In genomic region chr18:50909261-50909660, GRCh38 we compare ENCODE assay signal across 1 cellular context.
TF ChIP-seq lines count a peak whose summit lies in the region.

No MANE protein-coding gene starts in this region.

TF ChIP-seq in WTC11, 78 proteins besides CTCF, POLR2A, EP300 and RAD21 (continued from another document):
- TF ChIP-seq PREB (CRISPR knock-in tag; IDR thresholded peaks at IDR 0.05; ENCODE audit: borderline replicate concordance) (no peak), TP53 (CRISPR knock-in tag; IDR thresholded peaks at IDR 0.05) (no peak), ZNF121 (CRISPR knock-in tag; IDR thresholded peaks at IDR 0.05) (no peak), ZNF532 (CRISPR knock-in tag; IDR thresholded peaks at IDR 0.05; ENCODE audit: borderline replicate concordance) (no peak), MAX (CRISPR knock-in tag; IDR thresholded peaks at IDR 0.05) (no peak), ZNF396 (CRISPR knock-in tag; IDR thresholded peaks at IDR 0.05; ENCODE audit: borderline replicate concordance) (no peak)
- TF ChIP-seq, protein P1, sequence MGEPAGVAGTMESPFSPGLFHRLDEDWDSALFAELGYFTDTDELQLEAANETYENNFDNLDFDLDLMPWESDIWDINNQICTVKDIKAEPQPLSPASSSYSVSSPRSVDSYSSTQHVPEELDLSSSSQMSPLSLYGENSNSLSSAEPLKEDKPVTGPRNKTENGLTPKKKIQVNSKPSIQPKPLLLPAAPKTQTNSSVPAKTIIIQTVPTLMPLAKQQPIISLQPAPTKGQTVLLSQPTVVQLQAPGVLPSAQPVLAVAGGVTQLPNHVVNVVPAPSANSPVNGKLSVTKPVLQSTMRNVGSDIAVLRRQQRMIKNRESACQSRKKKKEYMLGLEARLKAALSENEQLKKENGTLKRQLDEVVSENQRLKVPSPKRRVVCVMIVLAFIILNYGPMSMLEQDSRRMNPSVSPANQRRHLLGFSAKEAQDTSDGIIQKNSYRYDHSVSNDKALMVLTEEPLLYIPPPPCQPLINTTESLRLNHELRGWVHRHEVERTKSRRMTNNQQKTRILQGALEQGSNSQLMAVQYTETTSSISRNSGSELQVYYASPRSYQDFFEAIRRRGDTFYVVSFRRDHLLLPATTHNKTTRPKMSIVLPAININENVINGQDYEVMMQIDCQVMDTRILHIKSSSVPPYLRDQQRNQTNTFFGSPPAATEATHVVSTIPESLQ (CRISPR knock-in tag; IDR thresholded peaks at IDR 0.05), result no peak
- TF ChIP-seq, protein P2, sequence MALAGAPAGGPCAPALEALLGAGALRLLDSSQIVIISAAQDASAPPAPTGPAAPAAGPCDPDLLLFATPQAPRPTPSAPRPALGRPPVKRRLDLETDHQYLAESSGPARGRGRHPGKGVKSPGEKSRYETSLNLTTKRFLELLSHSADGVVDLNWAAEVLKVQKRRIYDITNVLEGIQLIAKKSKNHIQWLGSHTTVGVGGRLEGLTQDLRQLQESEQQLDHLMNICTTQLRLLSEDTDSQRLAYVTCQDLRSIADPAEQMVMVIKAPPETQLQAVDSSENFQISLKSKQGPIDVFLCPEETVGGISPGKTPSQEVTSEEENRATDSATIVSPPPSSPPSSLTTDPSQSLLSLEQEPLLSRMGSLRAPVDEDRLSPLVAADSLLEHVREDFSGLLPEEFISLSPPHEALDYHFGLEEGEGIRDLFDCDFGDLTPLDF (CRISPR knock-in tag; IDR thresholded peaks at IDR 0.05), result no peak
- TF ChIP-seq, protein P3, sequence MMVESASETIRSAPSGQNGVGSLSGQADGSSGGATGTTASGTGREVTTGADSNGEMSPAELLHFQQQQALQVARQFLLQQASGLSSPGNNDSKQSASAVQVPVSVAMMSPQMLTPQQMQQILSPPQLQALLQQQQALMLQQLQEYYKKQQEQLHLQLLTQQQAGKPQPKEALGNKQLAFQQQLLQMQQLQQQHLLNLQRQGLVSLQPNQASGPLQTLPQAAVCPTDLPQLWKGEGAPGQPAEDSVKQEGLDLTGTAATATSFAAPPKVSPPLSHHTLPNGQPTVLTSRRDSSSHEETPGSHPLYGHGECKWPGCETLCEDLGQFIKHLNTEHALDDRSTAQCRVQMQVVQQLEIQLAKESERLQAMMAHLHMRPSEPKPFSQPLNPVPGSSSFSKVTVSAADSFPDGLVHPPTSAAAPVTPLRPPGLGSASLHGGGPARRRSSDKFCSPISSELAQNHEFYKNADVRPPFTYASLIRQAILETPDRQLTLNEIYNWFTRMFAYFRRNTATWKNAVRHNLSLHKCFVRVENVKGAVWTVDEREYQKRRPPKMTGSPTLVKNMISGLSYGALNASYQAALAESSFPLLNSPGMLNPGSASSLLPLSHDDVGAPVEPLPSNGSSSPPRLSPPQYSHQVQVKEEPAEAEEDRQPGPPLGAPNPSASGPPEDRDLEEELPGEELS (CRISPR knock-in tag; IDR thresholded peaks at IDR 0.05), result no peak
TF ChIP-seq in WTC11: peak in this region for 0.
